Comparison of ENCODE assay signal across 10 cellular contexts in the genomic region with DNA sequence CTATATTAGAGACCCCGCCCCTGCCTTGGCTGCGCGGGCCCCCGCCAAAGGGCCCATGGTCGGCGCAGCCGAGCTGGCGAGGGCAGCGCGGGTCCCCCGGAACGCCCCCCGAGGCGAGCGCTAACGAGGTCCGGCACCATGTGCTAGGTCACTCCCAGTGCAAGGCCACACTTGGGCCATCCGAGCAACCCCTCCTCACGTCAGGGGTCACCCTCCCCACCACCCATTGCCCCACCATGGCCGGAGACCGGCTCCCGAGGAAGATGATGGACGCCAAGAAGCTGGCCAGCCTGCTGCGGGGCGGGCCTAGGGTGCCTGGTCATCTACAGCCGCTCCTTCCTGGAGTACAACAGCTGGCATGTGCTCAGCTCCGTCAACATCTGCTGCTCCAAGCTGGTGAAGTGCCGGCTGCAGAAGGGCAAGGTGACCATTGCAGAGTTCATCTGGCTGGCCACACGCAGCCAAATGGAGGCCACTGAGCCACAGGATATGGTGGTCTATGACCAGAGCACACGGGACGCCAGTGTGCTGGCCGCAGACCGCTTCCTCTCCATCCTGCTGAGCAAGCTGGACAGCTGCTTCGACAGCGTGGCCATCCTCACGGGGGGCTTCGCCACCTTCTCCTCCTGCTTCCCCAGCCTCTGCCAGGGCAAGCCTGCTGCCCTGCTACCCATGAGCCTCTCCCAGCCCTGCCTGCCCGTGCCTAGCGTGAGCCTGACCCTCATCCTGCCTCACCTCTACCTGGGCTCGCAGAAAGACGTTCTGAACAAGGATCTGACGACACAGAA. TPM values are rescaled to one million over a fixed set of nuclear protein-coding genes. Genes with fewer than 3 reads are reported as not detected.
DNase-seq lines count a peak whose midpoint lies in the region; ATAC-seq and TF ChIP-seq lines count a peak whose summit lies in the region.
"Had no signal": no experiment of that assay in that cellular context is flagged by ENCODE, and none has a peak within 500 bp of the region (broad histone marks: within the 10 kb centered on the region; RNA-seq: fewer than 3 reads in every experiment).

No MANE protein-coding gene starts in this region.

- ATAC-seq in activated naive CD4-positive, alpha-beta T cell treated with anti-CD3 and anti-CD28 coated beads, Interleukin-2, amount 50 U/mL, for 72 hours = no peak

- no peak for TF ChIP-seq POLR2A in suprapubic skin (IDR thresholded peaks at IDR 0.05)

- in situ Hi-C loops in G401 (cut with HindIII; ENCODE audit: low sequenced_read_pairs) = no loop called here

- H3K27ac Mint-ChIP-seq in activated naive CD4-positive, alpha-beta T cell treated with anti-CD3 and anti-CD28 coated beads, Interleukin-2, amount 50 U/mL, for 24 hours = peak overlapping the region; percentile 46
- peak overlapping the region in 1 of 2 donors; percentile 95 for H3K27ac Mint-ChIP-seq in activated naive CD4-positive, alpha-beta T cell treated with anti-CD3 and anti-CD28 coated beads, Interleukin-2, amount 50 U/mL, for 72 hours

- no peak for DNase-seq in activated naive CD4-positive, alpha-beta T cell treated with anti-CD3 and anti-CD28 coated beads, Interleukin-2, amount 50 U/mL, for 72 hours (ENCODE audit: low spot score in 2 of 2)
- DNase-seq in fibroblast of the aortic adventitia (ENCODE audit: low read depth) (no peak), suprapubic skin (ENCODE audit: low spot score in 2 of 2) (no peak), HPDE6-E6E7 (ENCODE audit: extremely low spot score) (no peak), G401 (ENCODE audit: low spot score) (no peak)
- DNase-seq: activated CD4-positive, CD25-positive, alpha-beta regulatory T cell treated with anti-CD3 and anti-CD28 coated beads, Interleukin-2, amount 50 U/mL, for 72 hours; NCI-H226; nucleus accumbens; substantia nigra had no signal

- H3K36me3 Mint-ChIP-seq in activated naive CD4-positive, alpha-beta T cell treated with anti-CD3 and anti-CD28 coated beads, Interleukin-2, amount 50 U/mL, for 24 hours = peaks cover 6% of the 10 kb centered on the region
- H3K36me3 Mint-ChIP-seq in activated naive CD4-positive, alpha-beta T cell treated with anti-CD3 and anti-CD28 coated beads, Interleukin-2, amount 50 U/mL, for 72 hours = peaks cover 11 to 12% of the 10 kb centered on the region in 2 donors

- 95% methylated on average over 22 of the region's 42 CpGs for whole genome bisulfite sequencing in suprapubic skin

- peaks cover 35% of the 10 kb centered on the region for H3K36me3 ChIP-seq in suprapubic skin

- H3K4me3 Mint-ChIP-seq in activated naive CD4-positive, alpha-beta T cell treated with anti-CD3 and anti-CD28 coated beads, Interleukin-2, amount 50 U/mL, for 24 hours = peak overlapping the region; percentile 42

- no peak for TF ChIP-seq EP300 in suprapubic skin (IDR thresholded peaks at IDR 0.05)

- H3K4me1 Mint-ChIP-seq in activated naive CD4-positive, alpha-beta T cell treated with anti-CD3 and anti-CD28 coated beads, Interleukin-2, amount 50 U/mL, for 24 hours = peaks cover 15% of the 10 kb centered on the region

- no peaks in the 10 kb centered on the region for H3K27me3 Mint-ChIP-seq in activated naive CD4-positive, alpha-beta T cell treated with anti-CD3 and anti-CD28 coated beads, Interleukin-2, amount 50 U/mL, for 24 hours

- H3K27me3 ChIP-seq in suprapubic skin = no peaks in the 10 kb centered on the region

- no peaks in the 10 kb centered on the region for H3K9me3 ChIP-seq in suprapubic skin

- TF ChIP-seq CTCF in fibroblast of the aortic adventitia (IDR thresholded peaks at IDR 0.05; ENCODE audit: insufficient read depth, low read length) (no peak), suprapubic skin (IDR thresholded peaks at IDR 0.05) (no peak)

- peaks cover 26% of the 10 kb centered on the region for H3K4me1 ChIP-seq in suprapubic skin

- no peaks in the 10 kb centered on the region for H3K9me3 Mint-ChIP-seq in activated naive CD4-positive, alpha-beta T cell treated with anti-CD3 and anti-CD28 coated beads, Interleukin-2, amount 50 U/mL, for 24 hours
- H3K9me3 Mint-ChIP-seq in activated naive CD4-positive, alpha-beta T cell treated with anti-CD3 and anti-CD28 coated beads, Interleukin-2, amount 50 U/mL, for 72 hours = no peaks in the 10 kb centered on the region

- H3K27ac ChIP-seq in suprapubic skin = no peak overlapping the region

- peak overlapping the region; percentile 38 for H3K4me3 ChIP-seq in fibroblast of the aortic adventitia (ENCODE audit: low read depth, low read length)
- peak overlapping the region; percentile 73 for H3K4me3 ChIP-seq in suprapubic skin

RNA-seq across cellular contexts. Expression of a gene that starts 12.4 kb away (rescaled TPM):
- 100 to 1,000 TPM; 101 TPM for total RNA-seq in activated naive CD4-positive, alpha-beta T cell treated with anti-CD3 and anti-CD28 coated beads, Interleukin-2, amount 50 U/mL, for 72 hours
- 21.9 and 45.2 TPM in 2 replicates for total RNA-seq in fibroblast of the aortic adventitia (ENCODE audit: low replicate concordance)
- total RNA-seq in suprapubic skin = 10 to 100 TPM; 68.8 to 74.4 (median 70.8) TPM
- 49.0 and 54.4 TPM in 2 replicates for total RNA-seq in G401 (2014; rRNA removed; shearing (Covaris generic))

RNA-seq across cellular contexts. Expression of a gene that starts 33.9 kb away (rescaled TPM):
- total RNA-seq in activated naive CD4-positive, alpha-beta T cell treated with anti-CD3 and anti-CD28 coated beads, Interleukin-2, amount 50 U/mL, for 72 hours = 10 to 100 TPM in 1 of 2 donors, 1 to 10 TPM in 1; 5.5 to 10.3 TPM
- total RNA-seq in fibroblast of the aortic adventitia (ENCODE audit: low replicate concordance) (2.9 and 4.3 TPM in 2 replicates), suprapubic skin (10 to 100 TPM in 1 of 4 donors, 1 to 10 TPM in 3; 2.1 to 10.1 (median 5.8) TPM)
- 0.55 and 1.5 TPM in 2 replicates for total RNA-seq in G401 (2014; rRNA removed; shearing (Covaris generic))

RNA-seq across cellular contexts. Expression of a gene that starts 50.1 kb away (rescaled TPM):
- 10 to 100 TPM; 26.7 to 28.7 TPM for total RNA-seq in activated naive CD4-positive, alpha-beta T cell treated with anti-CD3 and anti-CD28 coated beads, Interleukin-2, amount 50 U/mL, for 72 hours
- 12.9 and 20.9 TPM in 2 replicates for total RNA-seq in fibroblast of the aortic adventitia (ENCODE audit: low replicate concordance)
- total RNA-seq in suprapubic skin = 10 to 100 TPM; 12.7 to 26.0 (median 22.5) TPM
- total RNA-seq in G401 (2014; rRNA removed; shearing (Covaris generic)) = 65.5 and 76.8 TPM in 2 replicates

RNA-seq across cellular contexts. Expression of a gene that starts 53.6 kb away (rescaled TPM):
- 100 to 1,000 TPM in 1 of 2 donors, 10 to 100 TPM in 1; 56.7 to 118 TPM for total RNA-seq in activated naive CD4-positive, alpha-beta T cell treated with anti-CD3 and anti-CD28 coated beads, Interleukin-2, amount 50 U/mL, for 72 hours
- total RNA-seq in fibroblast of the aortic adventitia (ENCODE audit: low replicate concordance) (38.8 and 48.9 TPM in 2 replicates), suprapubic skin (100 to 1,000 TPM in 3 of 4 donors, 10 to 100 TPM in 1; 86.4 to 203 (median 121) TPM)
- total RNA-seq in G401 (2014; rRNA removed; shearing (Covaris generic)) = 22.8 and 30.6 TPM in 2 replicates
